1 cellular context compared by ENCODE assay signal in genomic region chr4:25162566-25162965, GRCh38.
TF ChIP-seq lines count a peak whose summit lies in the region.

No MANE protein-coding gene starts in this region.

TF ChIP-seq in K562, 482 proteins besides CTCF, POLR2A, EP300 and RAD21:
- TF ChIP-seq RBM25 (IDR thresholded peaks at IDR 0.05; ENCODE audit: low read depth, low read length, severe bottlenecking) (peak; percentile 28), RAD51 (IDR thresholded peaks at IDR 0.05; ENCODE audit: borderline replicate concordance, low read depth) (no peak)
